In genomic region chr11:8688414-8689362, GRCh38 we compare ENCODE assay signal across 8 cellular contexts. TPM values are rescaled to one million over a fixed set of nuclear protein-coding genes. Genes with fewer than 3 reads are reported as not detected.
DNase-seq lines count a peak whose midpoint lies in the region; ATAC-seq and TF ChIP-seq lines count a peak whose summit lies in the region.

No MANE protein-coding gene starts in this region.

- peaks cover 37% of the 10 kb centered on the region for H3K79me2 ChIP-seq in GM23338 (replicated peaks; ENCODE audit: insufficient read depth)

- peaks cover 44% of the 10 kb centered on the region for H3F3A ChIP-seq in GM23338 (replicated peaks; ENCODE audit: low read depth)

- DNase-seq in EL (peak; percentile 99), GM23338 (ENCODE audit: low spot score) (peak; percentile 98), LHCN-M2 (ENCODE audit: low read depth) (peak; percentile 97), RPMI8226 (peak; percentile 95), fibroblast of pulmonary artery (ENCODE audit: low read depth) (peak; percentile 96)
- DNase-seq in activated T-helper 9 cell treated with anti-CD3 and anti-CD28 coated beads, Interleukin-2, amount 50 U/mL, for 16 hours (ENCODE audit: low read depth) = peak; percentile 79
- DNase-seq in stimulated activated naive CD8-positive, alpha-beta T cell treated with anti-CD3 and anti-CD28 coated beads, Interleukin-15, Interleukin-2, amounts not matched to agents 100 U/mL and 50 U/mL, for 24 hours = peak; percentile 94

- H3K27ac Mint-ChIP-seq in GM23338 = peak overlapping the region; percentile 98
- peak overlapping the region; percentile 63 to 97 (median 93) for H3K27ac Mint-ChIP-seq in nephron

- peak overlapping the region; percentile 53 for H3K4me3 ChIP-seq in GM23338
- H3K4me3 ChIP-seq in fibroblast of pulmonary artery (replicated peaks; ENCODE audit: low read depth, low read length) = peak overlapping the region; percentile 66

- ATAC-seq in GM23338 = peak; percentile 87
- ATAC-seq in stimulated activated naive CD8-positive, alpha-beta T cell treated with anti-CD3 and anti-CD28 coated beads, Interleukin-15, Interleukin-2, amounts not matched to agents 100 U/mL and 50 U/mL, for 24 hours = peak; percentile 91

- no peaks in the 10 kb centered on the region for H3K9me2 ChIP-seq in GM23338 (ENCODE audit: insufficient read depth)

- H3K27me3 Mint-ChIP-seq in GM23338 (ENCODE audit: insufficient read depth, low read depth, poor library complexity) = peaks cover 39% of the 10 kb centered on the region
- no peaks in the 10 kb centered on the region for H3K27me3 Mint-ChIP-seq in nephron (ENCODE audit: low read depth)

- H2AFZ ChIP-seq in GM23338 = no peak overlapping the region

- H3K4me1 ChIP-seq in GM23338 (ENCODE audit: insufficient read depth) = peaks cover 32% of the 10 kb centered on the region

- H3K4me2 ChIP-seq in GM23338 = peak overlapping the region; percentile 74

- peak overlapping the region; percentile 97 for H3K27ac ChIP-seq in GM23338 (ENCODE audit: low read depth)

- peaks cover 17% of the 10 kb centered on the region for H4K20me1 ChIP-seq in GM23338 (replicated peaks; ENCODE audit: insufficient read depth)

- peaks cover 50% of the 10 kb centered on the region for H3K4me1 Mint-ChIP-seq in GM23338
- H3K4me1 Mint-ChIP-seq in nephron = peaks cover 44% of the 10 kb centered on the region

- TF ChIP-seq CTCF in GM23338 (conservative IDR thresholded peaks at IDR 0.05; ENCODE audit: low read depth in 2 of 2) (peak in 1 of 2 experiments; percentile 49; a peak in 2 of 4 replicates), fibroblast of pulmonary artery (IDR thresholded peaks at IDR 0.05; ENCODE audit: low read length, missing control alignments) (no peak), nephron (IDR thresholded peaks at IDR 0.05; ENCODE audit: unreplicated experiment in 3 of 3) (no peak)

- peak overlapping the region; percentile 87 for H3K4me3 Mint-ChIP-seq in GM23338
- H3K4me3 Mint-ChIP-seq in nephron = peak overlapping the region; percentile 84 to 96 (median 95)

- H3K27me3 ChIP-seq in GM23338 (ENCODE audit: insufficient read depth) = no peaks in the 10 kb centered on the region

- H3K36me3 Mint-ChIP-seq in GM23338 (ENCODE audit: low read depth) (peaks cover 77% of the 10 kb centered on the region), nephron (ENCODE audit: low read depth) (peaks cover 72% of the 10 kb centered on the region)

- H3K36me3 ChIP-seq in GM23338 (ENCODE audit: insufficient read depth) = peaks cover 31% of the 10 kb centered on the region

- H3K9me3 Mint-ChIP-seq in GM23338 (peaks cover 4% of the 10 kb centered on the region; the same call in 2 of the 3 replicates), nephron (no peaks in the 10 kb centered on the region)

TF ChIP-seq in GM23338, 12 proteins besides CTCF, POLR2A, EP300 and RAD21:
- 0 out of 2 replicates have a peak, but pooled peaks have one; percentile 22 for TF ChIP-seq NANOG (IDR thresholded peaks at IDR 0.05; ENCODE audit: borderline replicate concordance)
- TF ChIP-seq ZNF331 (CRISPR knock-in tag; IDR thresholded peaks at IDR 0.05; ENCODE audit: low read depth) = no peak
- TF ChIP-seq CREB1 (CRISPR knock-in tag; IDR thresholded peaks at IDR 0.05; ENCODE audit: low read depth) = peak; percentile 62
- TF ChIP-seq POLR2AphosphoS5 (IDR thresholded peaks at IDR 0.05; ENCODE audit: low read depth) = peak; percentile 89
- TF ChIP-seq ETS1 (IDR thresholded peaks at IDR 0.05) = peak; percentile 75
- TF ChIP-seq REST (IDR thresholded peaks at IDR 0.05; ENCODE audit: unreplicated experiment) = no peak

RNA-seq across cellular contexts. Expression of gene RPL27A, which starts 6.1 kb away (rescaled TPM):
- total RNA-seq in GM23338 (2014; rRNA removed; shearing (Covaris generic)) = 961 and 1,283 TPM in 2 replicates
- polyA plus RNA-seq in GM23338 (2016; fragmentation: Nextera tagmentation; extraction: Ambion mirVana) = 3,167 and 3,552 TPM in 2 replicates
- 514 and 527 TPM in 2 replicates for total RNA-seq in LHCN-M2 (2014; rRNA removed)
- polyA plus RNA-seq in LHCN-M2 (2012) = 2,571 TPM

RNA-seq across cellular contexts. Expression of gene TRIM66, which starts 6.2 kb away (rescaled TPM):
- 1.9 and 3.3 TPM in 2 replicates for total RNA-seq in GM23338 (2014; rRNA removed; shearing (Covaris generic))
- 1.0 and 1.1 TPM in 2 replicates for polyA plus RNA-seq in GM23338 (2016; fragmentation: Nextera tagmentation; extraction: Ambion mirVana)
- 2.2 and 8.5 TPM in 2 replicates for total RNA-seq in LHCN-M2 (2014; rRNA removed)
- polyA plus RNA-seq in LHCN-M2 (2012) = 3.7 TPM

Comparison
In these comparisons a context has a peak if more than half of its experiments do, and no peak if none do; other contexts are left out.
1. Peak in every context shown above with its lines: DNase-seq, ATAC-seq, H3K4me3 ChIP-seq and H3K27ac ChIP-seq.